1 cellular context compared by ENCODE assay signal in genomic region chr7:114860196-114860595, GRCh38.
TF ChIP-seq lines count a peak whose summit lies in the region.

No MANE protein-coding gene starts in this region.

TF ChIP-seq in SK-N-SH, 30 proteins besides CTCF, POLR2A, EP300 and RAD21 (continued from another document):
- TF ChIP-seq MEF2A (IDR thresholded peaks at IDR 0.05; ENCODE audit: borderline replicate concordance, low read depth): no peak
